ENCODE assay signal across 17 cellular contexts in the genomic region with DNA sequence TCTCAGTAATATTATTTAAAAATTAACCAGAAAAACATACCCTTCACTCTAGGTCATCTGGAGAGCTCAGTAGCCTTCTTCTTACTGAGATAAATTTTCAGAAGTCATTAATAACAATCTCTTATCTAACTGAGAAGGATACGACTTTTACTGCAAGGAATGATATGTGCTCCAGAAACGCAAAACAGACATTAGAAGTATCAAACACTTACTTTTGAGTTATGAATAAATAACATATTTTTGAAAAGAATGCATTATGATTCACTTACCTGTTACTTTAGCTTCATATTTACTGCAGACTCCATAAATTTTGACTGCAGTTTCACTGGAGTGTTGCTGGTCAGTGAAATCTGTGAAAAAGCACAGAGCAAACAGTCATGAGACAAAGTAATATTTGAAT.
A peak's percentile ranks its signal among the peaks of the same experiment; 100 is the strongest.
DNase-seq lines count a peak whose midpoint lies in the region; ATAC-seq and TF ChIP-seq lines count a peak whose summit lies in the region.
"Had no signal": no experiment of that assay in that cellular context is flagged by ENCODE, and none has a peak within 500 bp of the region (broad histone marks: within the 10 kb centered on the region; RNA-seq: fewer than 3 reads in every experiment).

No MANE protein-coding gene starts in this region.

- H3K36me3 ChIP-seq in PC-3 (ENCODE audit: low read depth, low read length): no peaks in the 10 kb centered on the region; the same call in 1 of the 2 replicates
- H3K36me3 ChIP-seq: BLaER1 treated with 17β-estradiol and CSF1 and Interleukin-3, amounts not matched to agents 10 nM and 100 nM had no signal

- intact Hi-C loops in PC-3 (cut with micrococcal nuclease): loop anchor here (10.0 kb wide), 1 partner anchor 297 kb away; no protein-coding TSS in a partner anchor

- H3K9me3 Mint-ChIP-seq in mesothelial cell of epicardium: peaks cover 14% of the 10 kb centered on the region
- H3K9me3 Mint-ChIP-seq: CD8-positive, alpha-beta T cell had no signal

- no peaks in the 10 kb centered on the region for H3K79me2 ChIP-seq in PC-3 (ENCODE audit: low read length)

- no peak overlapping the region for H3K9ac ChIP-seq in PC-3 (ENCODE audit: low read length)
- H3K9ac ChIP-seq: BLaER1 treated with 17β-estradiol and CSF1 and Interleukin-3, amounts not matched to agents 10 nM and 100 nM had no signal

- H2AFZ ChIP-seq in PC-3 (ENCODE audit: low read length): peak overlapping the region; percentile 9; the same call in 1 of the 2 replicates

- DNase-seq in PC-3 (peak; percentile 6), mesothelial cell of epicardium (ENCODE audit: low spot score in 2 of 2, unreplicated experiment in 2 of 2) (no peak), AML-193 (lab: John Stamatoyannopoulos, UW) (no peak)
- DNase-seq: 8988T; ACHN; Caco-2; Calu3; CD4-positive, alpha-beta T cell; CD8-positive, alpha-beta T cell; DMS79 treated with DMSO at 0.1 percent for 48 hours; GF-D8 had no signal

- H3K4me1 ChIP-seq in PC-3 (ENCODE audit: insufficient read depth, low read length): peaks cover 25% of the 10 kb centered on the region
- H3K4me1 ChIP-seq: BLaER1 treated with 17β-estradiol and CSF1 and Interleukin-3, amounts not matched to agents 10 nM and 100 nM; Caco-2 had no signal

- H3K27me3 ChIP-seq in PC-3 (ENCODE audit: low read length): no peaks in the 10 kb centered on the region
- H3K27me3 ChIP-seq: BLaER1 treated with 17β-estradiol and CSF1 and Interleukin-3, amounts not matched to agents 10 nM and 100 nM had no signal

- peaks cover 15% of the 10 kb centered on the region for H3K36me3 Mint-ChIP-seq in mesothelial cell of epicardium
- H3K36me3 Mint-ChIP-seq: CD8-positive, alpha-beta T cell had no signal

- no peaks in the 10 kb centered on the region for H3F3A ChIP-seq in PC-3 (ENCODE audit: low read length, unreplicated experiment)

- peaks cover 59% of the 10 kb centered on the region for H3K4me1 Mint-ChIP-seq in mesothelial cell of epicardium
- H3K4me1 Mint-ChIP-seq: B cell had no signal

- H3K27me3 Mint-ChIP-seq in mesothelial cell of epicardium (ENCODE audit: low read depth): no peaks in the 10 kb centered on the region
- H3K27me3 Mint-ChIP-seq: B cell; CD4-positive, alpha-beta T cell had no signal

- peak overlapping the region; percentile 73 for H3K27ac Mint-ChIP-seq in mesothelial cell of epicardium
- H3K27ac Mint-ChIP-seq: B cell; CD4-positive, alpha-beta T cell; CD8-positive, alpha-beta T cell had no signal

- H3K9me2 ChIP-seq in PC-3 (replicated peaks; ENCODE audit: low read length): no peaks in the 10 kb centered on the region

- H3K4me2 ChIP-seq in PC-3 (ENCODE audit: low read length): peak overlapping the region; percentile 12
- H3K4me2 ChIP-seq: BLaER1 treated with 17β-estradiol and CSF1 and Interleukin-3, amounts not matched to agents 10 nM and 100 nM had no signal

- H3K27ac ChIP-seq in PC-3 (ENCODE audit: low read length) (0 out of 2 replicates have a peak overlapping the region, but pooled peaks have one; percentile 3), VCaP (peak overlapping the region; percentile 72)
- H3K27ac ChIP-seq: BLaER1 treated with 17β-estradiol and CSF1 and Interleukin-3, amounts not matched to agents 10 nM and 100 nM; C4-2B had no signal

- no TSS peak for BruUV-seq in PC-3 (replicated peaks; lab: Mats Ljungman, UMichigan)

- peak; percentile 53 for ATAC-seq in PC-3
- no peak for ATAC-seq in GM18498 (IDR thresholded peaks at IDR 0.05; ENCODE audit: unreplicated experiment)
- ATAC-seq in GM18907 (IDR thresholded peaks at IDR 0.05; ENCODE audit: unreplicated experiment): no peak
- ATAC-seq: CD8-positive, alpha-beta T cell had no signal

- no peak overlapping the region for H3K4me3 ChIP-seq in PC-3 (ENCODE audit: low read length)
- H3K4me3 ChIP-seq: BLaER1 treated with 17β-estradiol and CSF1 and Interleukin-3, amounts not matched to agents 10 nM and 100 nM had no signal

- POLR2A ChIA-PET in PC-3 (lab: Charles Lee; ENCODE audit: unreplicated experiment): no interaction called here

- H3K4me3 Mint-ChIP-seq in mesothelial cell of epicardium: no peak overlapping the region
- H3K4me3 Mint-ChIP-seq: B cell; CD4-positive, alpha-beta T cell; CD8-positive, alpha-beta T cell had no signal

- H4K20me1 ChIP-seq in PC-3 (ENCODE audit: low read length): no peaks in the 10 kb centered on the region
- H4K20me1 ChIP-seq: BLaER1 treated with 17β-estradiol and CSF1 and Interleukin-3, amounts not matched to agents 10 nM and 100 nM had no signal

- CTCF ChIA-PET in PC-3 (lab: Charles Lee): no interaction called here

- 0 out of 2 replicates have a peak, but pooled peaks cover 4% of the 10 kb centered on the region for H3K9me3 ChIP-seq in PC-3 (ENCODE audit: low read length)
- H3K9me3 ChIP-seq: BLaER1 treated with 17β-estradiol and CSF1 and Interleukin-3, amounts not matched to agents 10 nM and 100 nM; Caco-2 had no signal

- TF ChIP-seq CTCF in PC-3 (conservative IDR thresholded peaks at IDR 0.05; ENCODE audit: low read depth, low read length) (no peak), VCaP (conservative IDR thresholded peaks at IDR 0.05) (no peak), mesothelial cell of epicardium (IDR thresholded peaks at IDR 0.05; ENCODE audit: unreplicated experiment) (no peak)
